ENCODE assay signal across 29 cellular contexts in genomic region chr6:41466437-41466990, GRCh38.
A peak's percentile ranks its signal among the peaks of the same experiment; 100 is the strongest.
DNase-seq lines count a peak whose midpoint lies in the region; TF ChIP-seq lines count a peak whose summit lies in the region.
"Had no signal": no experiment of that assay in that cellular context is flagged by ENCODE, and none has a peak within 500 bp of the region (broad histone marks: within the 10 kb centered on the region; RNA-seq: fewer than 3 reads in every experiment).

No MANE protein-coding gene starts in this region.

- H3K27ac ChIP-seq in A673 (ENCODE audit: low read depth, low read length, poor library complexity, severe bottlenecking) = no peak overlapping the region
- H3K27ac ChIP-seq: lower lobe of right lung, ovary, right atrium auricular region, testis, vagina had no signal

- no peak for TF ChIP-seq POLR2A in NB4 (IDR thresholded peaks at IDR 0.05; ENCODE audit: extremely low read depth, insufficient read length)

- peaks cover 18% of the 10 kb centered on the region for H3K4me1 ChIP-seq in A673 (ENCODE audit: insufficient read depth, low read length, poor library complexity, severe bottlenecking)

- no TSS peak for BruUV-seq in A673 (replicated peaks; lab: Mats Ljungman, UMichigan)

- no peaks in the 10 kb centered on the region for H3K36me3 ChIP-seq in A673 (ENCODE audit: insufficient read depth, low read length, poor library complexity, severe bottlenecking)
- H3K36me3 ChIP-seq: lower lobe of right lung, ovary, right atrium auricular region, vagina had no signal

- no peaks in the 10 kb centered on the region for H3K27me3 ChIP-seq in A673 (replicated peaks; ENCODE audit: insufficient read depth, low read depth, low read length, poor library complexity)
- H3K27me3 ChIP-seq: ovary, testis, vagina had no signal

- no peak for TF ChIP-seq CTCF in NB4 (IDR thresholded peaks at IDR 0.05; ENCODE audit: low read depth, low read length)
- no peak for TF ChIP-seq CTCF in fibroblast of villous mesenchyme (IDR thresholded peaks at IDR 0.05; ENCODE audit: insufficient read depth, low read depth, low read length)
- TF ChIP-seq CTCF in A673 (conservative IDR thresholded peaks at IDR 0.05; ENCODE audit: low read depth, low read length) = no peak

- H3K4me3 ChIP-seq in NB4 (ENCODE audit: low read depth, low read length) (no peak overlapping the region), fibroblast of villous mesenchyme (ENCODE audit: low read depth, low read length) (no peak overlapping the region), A673 (ENCODE audit: low read depth, low read length, poor library complexity, severe bottlenecking) (no peak overlapping the region)
- H3K4me3 ChIP-seq: lower lobe of right lung, mucosa of descending colon, ovary, right atrium auricular region, testis, vagina had no signal

- intact Hi-C loops in A673 (cut with micrococcal nuclease; ENCODE audit: unreplicated experiment) = no loop called here

- DNase-seq in CD1c-positive myeloid dendritic cell (ENCODE audit: extremely low spot score) (peak; percentile 15), NB4 (ENCODE audit: low read depth) (peak; percentile 80), amniotic epithelial cell (ENCODE audit: low read depth) (peak; percentile 88), fibroblast of villous mesenchyme (ENCODE audit: low read depth) (peak; percentile 48), A673 (ENCODE audit: low spot score) (no peak), middle frontal gyrus (ENCODE audit: extremely low spot score, low spot score) (no peak), COLO829 (ENCODE audit: low spot score) (no peak)
- no peak for DNase-seq in activated CD4-positive, CD25-positive, alpha-beta regulatory T cell treated with anti-CD3 and anti-CD28 coated beads, Interleukin-2, amount 50 U/mL, for 72 hours
- DNase-seq: ACHN; activated CD4-positive, alpha-beta T cell treated with anti-CD3 and anti-CD28 coated beads for 1 hour; activated CD8-positive, alpha-beta T cell treated with anti-CD3 and anti-CD28 coated beads for 36 hours; activated effector memory CD4-positive, alpha-beta T cell treated with anti-CD3 and anti-CD28 coated beads, Interleukin-2, amount 50 U/mL, for 16 hours; activated naive CD8-positive, alpha-beta T cell treated with anti-CD3 and anti-CD28 coated beads, Interleukin-2, amount 10 ng/mL, durations not matched to agents 7 days and 5 days; activated T-cell treated with anti-CD3 and anti-CD28 coated beads for 4 hours; C1 segment of cervical spinal cord; Calu3; effector CD8-positive, alpha-beta T cell; erythroblast; lower lobe of right lung; mucosa of descending colon; NCI-H2171 treated with DMSO at 0.1 percent for 48 hours; NCI-H524 treated with DMSO at 0.1 percent for 48 hours; stimulated activated CD4-positive, alpha-beta T cell treated with anti-CD3 and anti-CD28 coated beads, Interleukin-12 subunit alpha, Interleukin-12 subunit beta, amount 100 ng/mL, for 4 hours; stimulated activated CD4-positive, alpha-beta T cell treated with anti-CD3 and anti-CD28 coated beads, Interleukin-4, amount 100 ng/mL, for 24 hours; stimulated activated naive CD4-positive, alpha-beta T cell; testis had no signal

- POLR2A ChIA-PET in A673 (lab: Charles Lee; ENCODE audit: low non-redundant PET) = no interaction called here

- CTCF ChIA-PET in A673 (lab: Charles Lee) = no interaction called here

- no peaks in the 10 kb centered on the region for H3K9me3 ChIP-seq in A673 (ENCODE audit: low read depth, low read length, poor library complexity, severe bottlenecking)
- H3K9me3 ChIP-seq: lower lobe of right lung, mucosa of descending colon, ovary, right atrium auricular region, testis, vagina had no signal

Comparison
In these comparisons a context has a peak if more than half of its experiments do, and no peak if none do; other contexts are left out.
1. DNase-seq: peak in CD1c-positive myeloid dendritic cell (single experiment), NB4 (single experiment), amniotic epithelial cell (single experiment) and fibroblast of villous mesenchyme (single experiment); none in A673 (single experiment), activated CD4-positive, CD25-positive, alpha-beta regulatory T cell treated with anti-CD3 and anti-CD28 coated beads, Interleukin-2, amount 50 U/mL, for 72 hours (single experiment), middle frontal gyrus (single experiment) and COLO829 (single experiment).